ENCODE assay signal across 25 cellular contexts in the genomic region with DNA sequence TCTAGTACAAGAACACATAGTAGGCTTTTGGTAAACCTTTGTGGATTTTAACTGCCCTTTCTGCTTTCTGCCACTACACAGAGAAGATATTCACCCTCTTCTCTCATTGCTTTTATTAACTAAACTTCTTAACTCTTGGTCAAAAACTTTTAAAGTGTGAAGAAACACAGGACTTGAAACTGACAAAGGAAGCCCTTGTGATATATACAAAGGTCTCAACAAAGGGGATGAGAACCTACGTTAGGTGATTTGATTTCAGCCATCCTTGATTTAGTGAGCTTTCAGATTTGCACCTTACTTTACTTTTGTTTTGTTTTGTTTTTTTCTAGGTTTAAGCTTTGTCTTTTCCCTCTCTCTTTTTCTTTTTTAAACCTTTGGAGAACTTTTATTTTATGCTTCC.
DNase-seq lines count a peak whose midpoint lies in the region; ATAC-seq and TF ChIP-seq lines count a peak whose summit lies in the region.
"Had no signal": no experiment of that assay in that cellular context is flagged by ENCODE, and none has a peak within 500 bp of the region (broad histone marks: within the 10 kb centered on the region; RNA-seq: fewer than 3 reads in every experiment).

No MANE protein-coding gene starts in this region.

- no peaks in the 10 kb centered on the region for H3K27me3 ChIP-seq in GM23338 (ENCODE audit: insufficient read depth)
- H3K27me3 ChIP-seq in Loucy (ENCODE audit: insufficient read depth, low read length, poor library complexity, severe bottlenecking), result no peaks in the 10 kb centered on the region
- H3K27me3 ChIP-seq in ascending aorta, result no peaks in the 10 kb centered on the region
- H3K27me3 ChIP-seq: BE2C; BLaER1 treated with 17β-estradiol and CSF1 and Interleukin-3, amounts not matched to agents 10 nM and 100 nM had no signal

- DNase-seq in GM23338 (ENCODE audit: low spot score), result no peak
- no peak for DNase-seq in ascending aorta (ENCODE audit: low spot score in 2 of 2)
- DNase-seq: 8988T; ACHN; AML-193; BE2C; CD4-positive, alpha-beta T cell; CD8-positive, alpha-beta memory T cell; DMS 273 treated with DMSO at 0.1 percent for 48 hours; DMS79; EL; GDM1; GM23248; H9; HFFc6 had no signal

- no peaks in the 10 kb centered on the region for H3K4me1 Mint-ChIP-seq in GM23338
- H3K4me1 Mint-ChIP-seq: CD14-positive monocyte; CD8-positive, alpha-beta memory T cell; H9 had no signal

- no peaks in the 10 kb centered on the region for H3K9me2 ChIP-seq in GM23338 (ENCODE audit: insufficient read depth)
- no peaks in the 10 kb centered on the region for H3K9me2 ChIP-seq in Loucy (replicated peaks; ENCODE audit: low read depth, low read length)

- H3K9me3 Mint-ChIP-seq in GM23338, result no peaks in the 10 kb centered on the region
- H3K9me3 Mint-ChIP-seq: CD4-positive, alpha-beta T cell; CD8-positive, alpha-beta memory T cell; H9; HFFc6 had no signal

- H3K27ac ChIP-seq in GM23338 (ENCODE audit: low read depth), result no peak overlapping the region
- peak overlapping the region; percentile 54; the same call in 1 of the 2 replicates for H3K27ac ChIP-seq in VCaP
- H3K27ac ChIP-seq in ascending aorta, result no peak overlapping the region
- H3K27ac ChIP-seq: A549; BLaER1 treated with 17β-estradiol and CSF1 and Interleukin-3, amounts not matched to agents 10 nM and 100 nM; GM23248 had no signal

- H3K27ac Mint-ChIP-seq in GM23338, result no peak overlapping the region
- H3K27ac Mint-ChIP-seq: CD14-positive monocyte; CD4-positive, alpha-beta T cell; CD8-positive, alpha-beta memory T cell; H9; HFFc6 had no signal

- H2AFZ ChIP-seq in GM23338 (peak overlapping the region; percentile 39; the same call in 1 of the 2 replicates), Loucy (ENCODE audit: low read length) (0 out of 2 replicates have a peak overlapping the region, but pooled peaks have one; percentile 14)
- H2AFZ ChIP-seq: GM23248 had no signal

- no peak overlapping the region for H3K9ac ChIP-seq in Loucy (ENCODE audit: low read depth, low read length, poor library complexity, severe bottlenecking)
- H3K9ac ChIP-seq: BLaER1 treated with 17β-estradiol and CSF1 and Interleukin-3, amounts not matched to agents 10 nM and 100 nM; GM23248 had no signal

- H3K79me2 ChIP-seq in GM23338 (replicated peaks; ENCODE audit: insufficient read depth) (no peaks in the 10 kb centered on the region), Loucy (ENCODE audit: insufficient read depth, low read length) (no peaks in the 10 kb centered on the region)

- no peak overlapping the region for H3K4me3 ChIP-seq in GM23338
- no peak overlapping the region for H3K4me3 ChIP-seq in Loucy (ENCODE audit: low read length, poor library complexity, severe bottlenecking)
- no peak overlapping the region for H3K4me3 ChIP-seq in ascending aorta
- H3K4me3 ChIP-seq: A549; BLaER1 treated with 17β-estradiol and CSF1 and Interleukin-3, amounts not matched to agents 10 nM and 100 nM; GM12878; GM23248 had no signal

- intact Hi-C loops in ascending aorta (cut with DNase I), result no loop called here

- H3K9me3 ChIP-seq in Loucy (ENCODE audit: insufficient read depth, low read depth, low read length) (no peaks in the 10 kb centered on the region), ascending aorta (no peaks in the 10 kb centered on the region)
- H3K9me3 ChIP-seq: A549; BE2C; BLaER1 treated with 17β-estradiol and CSF1 and Interleukin-3, amounts not matched to agents 10 nM and 100 nM had no signal

- no peaks in the 10 kb centered on the region for H4K20me1 ChIP-seq in GM23338 (replicated peaks; ENCODE audit: insufficient read depth)
- no peaks in the 10 kb centered on the region for H4K20me1 ChIP-seq in Loucy (ENCODE audit: insufficient read depth, low read length, poor library complexity, severe bottlenecking)
- H4K20me1 ChIP-seq: BLaER1 treated with 17β-estradiol and CSF1 and Interleukin-3, amounts not matched to agents 10 nM and 100 nM had no signal

- H3K36me3 ChIP-seq in GM23338 (ENCODE audit: insufficient read depth) (no peaks in the 10 kb centered on the region), Loucy (ENCODE audit: insufficient read depth, low read length) (no peaks in the 10 kb centered on the region), ascending aorta (no peaks in the 10 kb centered on the region)
- H3K36me3 ChIP-seq: BE2C; BLaER1 treated with 17β-estradiol and CSF1 and Interleukin-3, amounts not matched to agents 10 nM and 100 nM had no signal

- no peaks in the 10 kb centered on the region for H3K4me1 ChIP-seq in GM23338 (ENCODE audit: insufficient read depth)
- H3K4me1 ChIP-seq in Loucy (ENCODE audit: insufficient read depth, low read length, poor library complexity, severe bottlenecking), result no peaks in the 10 kb centered on the region
- no peaks in the 10 kb centered on the region for H3K4me1 ChIP-seq in ascending aorta
- H3K4me1 ChIP-seq: A549; BE2C; BLaER1 treated with 17β-estradiol and CSF1 and Interleukin-3, amounts not matched to agents 10 nM and 100 nM had no signal

- H3K4me2 ChIP-seq in GM23338, result no peak overlapping the region
- H3K4me2 ChIP-seq in Loucy (ENCODE audit: low read depth, low read length, poor library complexity, severe bottlenecking), result no peak overlapping the region
- H3K4me2 ChIP-seq: A549; BLaER1 treated with 17β-estradiol and CSF1 and Interleukin-3, amounts not matched to agents 10 nM and 100 nM had no signal

- ATAC-seq in GM23338, result no peak
- no peak for ATAC-seq in HG02938 (IDR thresholded peaks at IDR 0.05; ENCODE audit: unreplicated experiment)
- no peak for ATAC-seq in HG02981 (IDR thresholded peaks at IDR 0.05; ENCODE audit: unreplicated experiment)
- ATAC-seq: A549, GM12878, HCT116 had no signal

- no peaks in the 10 kb centered on the region for H3F3A ChIP-seq in GM23338 (replicated peaks; ENCODE audit: low read depth)
- no peaks in the 10 kb centered on the region for H3F3A ChIP-seq in Loucy (ENCODE audit: low read depth)

- H3K36me3 Mint-ChIP-seq in GM23338 (ENCODE audit: low read depth), result no peaks in the 10 kb centered on the region
- H3K36me3 Mint-ChIP-seq: CD14-positive monocyte; CD8-positive, alpha-beta memory T cell had no signal

- TF ChIP-seq CTCF in GM23338 (conservative IDR thresholded peaks at IDR 0.05; ENCODE audit: low read depth in 2 of 2) (no peak), Loucy (conservative IDR thresholded peaks at IDR 0.05; ENCODE audit: low read length) (no peak), VCaP (conservative IDR thresholded peaks at IDR 0.05) (no peak), subcutaneous adipose tissue (IDR thresholded peaks at IDR 0.05; ENCODE audit: low read depth) (peak; percentile 82), ascending aorta (IDR thresholded peaks at IDR 0.05) (no peak)

- no peak overlapping the region for H3K4me3 Mint-ChIP-seq in GM23338
- H3K4me3 Mint-ChIP-seq: CD14-positive monocyte; CD4-positive, alpha-beta T cell; CD8-positive, alpha-beta memory T cell; H9; HFFc6 had no signal

- no peaks in the 10 kb centered on the region for H3K27me3 Mint-ChIP-seq in GM23338 (ENCODE audit: insufficient read depth, low read depth, poor library complexity)

TF ChIP-seq in GM23338, 12 proteins besides CTCF, POLR2A, EP300 and RAD21:
- TF ChIP-seq POLR2AphosphoS5 (IDR thresholded peaks at IDR 0.05; ENCODE audit: low read depth), result no peak
TF ChIP-seq in GM23338: peak in this region for 0.
